In genomic region chr5:180473386-180473785, GRCh38 we compare ENCODE assay signal across 7 cellular contexts. TPM values are rescaled to one million over a fixed set of nuclear protein-coding genes. Genes with fewer than 3 reads are reported as not detected.
DNase-seq lines count a peak whose midpoint lies in the region; ATAC-seq and TF ChIP-seq lines count a peak whose summit lies in the region.
"Not testable (repeated sequence)": the region's sequence is repeated elsewhere in the genome, so short reads cannot be mapped to it uniquely, and the experiment has no call there.

No MANE protein-coding gene starts in this region.

- H3K27ac ChIP-seq in RWPE2 (ENCODE audit: poor library complexity, severe bottlenecking); upper lobe of right lung: not testable (repeated sequence)

- H3K4me3 Mint-ChIP-seq in chondrocyte (ENCODE audit: unreplicated experiment); endothelial cell (ENCODE audit: unreplicated experiment): not testable (repeated sequence)

- DNase-seq in RWPE2 (ENCODE audit: low spot score) (peak; percentile 7), chondrocyte (ENCODE audit: low spot score) (peak; percentile 22), cardiac septum (ENCODE audit: low spot score) (peak; percentile 55), mesenteric fat pad (ENCODE audit: low spot score) (peak; percentile 45), upper lobe of right lung (peak; percentile 33)
- DNase-seq in activated effector memory CD4-positive, alpha-beta T cell treated with anti-CD3 and anti-CD28 coated beads, Interleukin-2, amount 50 U/mL, for 16 hours, result peak; percentile 14
- not testable (repeated sequence) for DNase-seq in endothelial cell (ENCODE audit: low spot score)

- H3K4me1 Mint-ChIP-seq in chondrocyte (ENCODE audit: low read depth), result not testable (repeated sequence)
- peaks cover 47% of the 10 kb centered on the region for H3K4me1 Mint-ChIP-seq in endothelial cell (ENCODE audit: unreplicated experiment)

- intact Hi-C loops in cardiac septum (cut with DNase I), result loop anchor here (5.0 kb wide), 1 partner anchor 346 kb away; no protein-coding TSS in a partner anchor
- intact Hi-C loops in upper lobe of right lung (cut with DNase I), result loop anchor here (5.0 kb wide), 1 partner anchor 181 kb away; the partner anchor contains the start of gene MAPK9

- H3K27me3 Mint-ChIP-seq in chondrocyte (ENCODE audit: low read depth), result peaks cover 11% of the 10 kb centered on the region
- not testable (repeated sequence) for H3K27me3 Mint-ChIP-seq in endothelial cell (ENCODE audit: unreplicated experiment)

- TF ChIP-seq CTCF in RWPE2 (IDR thresholded peaks at IDR 0.05; ENCODE audit: poor library complexity, severe bottlenecking); chondrocyte (IDR thresholded peaks at IDR 0.05); endothelial cell (IDR thresholded peaks at IDR 0.05; ENCODE audit: unreplicated experiment); upper lobe of right lung (IDR thresholded peaks at IDR 0.05): not testable (repeated sequence)

- H3K9me3 Mint-ChIP-seq in chondrocyte (ENCODE audit: low read depth); endothelial cell (ENCODE audit: unreplicated experiment): not testable (repeated sequence)

- not testable (repeated sequence) for H3K9me3 ChIP-seq in RWPE2 (ENCODE audit: severe bottlenecking); upper lobe of right lung

- not testable (repeated sequence) for H3K27ac Mint-ChIP-seq in chondrocyte (ENCODE audit: unreplicated experiment)
- H3K27ac Mint-ChIP-seq in endothelial cell (ENCODE audit: unreplicated experiment), result peak overlapping the region; percentile 93

- H3K36me3 ChIP-seq in RWPE2 (ENCODE audit: low read depth); upper lobe of right lung: not testable (repeated sequence)

- not testable (repeated sequence) for ATAC-seq in RWPE2 (ENCODE audit: low read depth); upper lobe of right lung

- H3K4me3 ChIP-seq in RWPE2 (ENCODE audit: severe bottlenecking); upper lobe of right lung: not testable (repeated sequence)

- H3K27me3 ChIP-seq in RWPE2 (ENCODE audit: insufficient read depth, poor library complexity, severe bottlenecking); upper lobe of right lung: not testable (repeated sequence)

- not testable (repeated sequence) for H3K4me1 ChIP-seq in RWPE2 (ENCODE audit: insufficient read depth, poor library complexity, severe bottlenecking); upper lobe of right lung

- H3K36me3 Mint-ChIP-seq in chondrocyte (ENCODE audit: low read depth); endothelial cell (ENCODE audit: low read depth, unreplicated experiment): not testable (repeated sequence)

RNA-seq across cellular contexts. Expression of gene CNOT6, which starts 20.8 kb away (rescaled TPM):
- total RNA-seq in chondrocyte (20.4 to 24.7 TPM (median 22.5 TPM) in 3 replicates), endothelial cell (ENCODE audit: unreplicated experiment) (46.3 TPM), cardiac septum (18.4 TPM), mesenteric fat pad (14.8 TPM), upper lobe of right lung (21.7 TPM)
